In genomic region chr3:152998554-152998953, GRCh38 we compare ENCODE assay signal across 16 cellular contexts.
DNase-seq lines count a peak whose midpoint lies in the region; FAIRE-seq and TF ChIP-seq lines count a peak whose summit lies in the region.
"Had no signal": no experiment of that assay in that cellular context is flagged by ENCODE, and none has a peak within 500 bp of the region (broad histone marks: within the 10 kb centered on the region; RNA-seq: fewer than 3 reads in every experiment).

No MANE protein-coding gene starts in this region.

- no peak overlapping the region for H3K4me3 ChIP-seq in A673 (ENCODE audit: low read depth, low read length, poor library complexity, severe bottlenecking)
- H3K4me3 ChIP-seq in WERI-Rb-1 (ENCODE audit: low read depth, low read length): no peak overlapping the region
- H3K4me3 ChIP-seq: BLaER1 treated with 17β-estradiol and CSF1 and Interleukin-3, amounts not matched to agents 10 nM and 100 nM had no signal

- no peaks in the 10 kb centered on the region for H3K9me3 Mint-ChIP-seq in activated CD4-positive, alpha-beta memory T cell treated with anti-CD3 and anti-CD28 coated beads for 36 hours
- no peaks in the 10 kb centered on the region for H3K9me3 Mint-ChIP-seq in type B pancreatic cell
- H3K9me3 Mint-ChIP-seq: CD8-positive, alpha-beta T cell had no signal

- intact Hi-C loops in A673 (cut with micrococcal nuclease; ENCODE audit: unreplicated experiment): no loop called here
- intact Hi-C loops in activated CD4-positive, alpha-beta memory T cell treated with anti-CD3 and anti-CD28 coated beads for 36 hours (cut with micrococcal nuclease): no loop called here

- DNase-seq in A673 (ENCODE audit: low spot score): peak; percentile 16
- no peak for DNase-seq in D721Med (ENCODE audit: insufficient read length, low spot score)
- peak; percentile 70 for DNase-seq in NCI-H524 treated with DMSO at 0.1 percent for 48 hours (lab: John Stamatoyannopoulos, UW)
- peak; percentile 79 for DNase-seq in WERI-Rb-1
- no peak for DNase-seq in activated CD4-positive, alpha-beta memory T cell treated with anti-CD3 and anti-CD28 coated beads for 36 hours
- DNase-seq in type B pancreatic cell (ENCODE audit: extremely low spot score, unreplicated experiment): no peak
- DNase-seq in DMS53 treated with DMSO at 0.1 percent for 48 hours (lab: John Stamatoyannopoulos, UW; ENCODE audit: unreplicated experiment): no peak
- DNase-seq: 8988T; CD8-positive, alpha-beta T cell; DMS153; DMS79 treated with DMSO at 0.1 percent for 48 hours; GF-D8; GOT3; H7 had no signal

- no peak overlapping the region for H3K27ac ChIP-seq in A673 (ENCODE audit: low read depth, low read length, poor library complexity, severe bottlenecking)
- no peak overlapping the region for H3K27ac ChIP-seq in WERI-Rb-1
- H3K27ac ChIP-seq: BLaER1 treated with 17β-estradiol and CSF1 and Interleukin-3, amounts not matched to agents 10 nM and 100 nM had no signal

- no peak overlapping the region for H3K27ac Mint-ChIP-seq in activated CD4-positive, alpha-beta memory T cell treated with anti-CD3 and anti-CD28 coated beads for 36 hours
- H3K27ac Mint-ChIP-seq in type B pancreatic cell: no peak overlapping the region
- H3K27ac Mint-ChIP-seq: B cell; CD8-positive, alpha-beta T cell had no signal

- no peaks in the 10 kb centered on the region for H3K4me1 Mint-ChIP-seq in activated CD4-positive, alpha-beta memory T cell treated with anti-CD3 and anti-CD28 coated beads for 36 hours (ENCODE audit: low read depth)
- no peaks in the 10 kb centered on the region for H3K4me1 Mint-ChIP-seq in type B pancreatic cell (ENCODE audit: unreplicated experiment)
- H3K4me1 Mint-ChIP-seq: B cell had no signal

- POLR2A ChIA-PET in A673 (lab: Charles Lee; ENCODE audit: low non-redundant PET): no interaction called here
- POLR2A ChIA-PET in activated CD4-positive, alpha-beta memory T cell treated with anti-CD3 and anti-CD28 coated beads for 36 hours (lab: Charles Lee): no interaction called here

- peak; percentile 97 for FAIRE-seq in D721Med (lab: Jason Lieb, UNC)

- H3K36me3 ChIP-seq in A673 (ENCODE audit: insufficient read depth, low read length, poor library complexity, severe bottlenecking) (no peaks in the 10 kb centered on the region), WERI-Rb-1 (no peaks in the 10 kb centered on the region)
- H3K36me3 ChIP-seq: BLaER1 treated with 17β-estradiol and CSF1 and Interleukin-3, amounts not matched to agents 10 nM and 100 nM had no signal

- H3K9me3 ChIP-seq in A673 (ENCODE audit: low read depth, low read length, poor library complexity, severe bottlenecking) (no peaks in the 10 kb centered on the region), WERI-Rb-1 (ENCODE audit: severe bottlenecking) (no peaks in the 10 kb centered on the region)
- H3K9me3 ChIP-seq: BLaER1 treated with 17β-estradiol and CSF1 and Interleukin-3, amounts not matched to agents 10 nM and 100 nM had no signal

- no peak for TF ChIP-seq CTCF in A673 (conservative IDR thresholded peaks at IDR 0.05; ENCODE audit: low read depth, low read length)
- TF ChIP-seq CTCF in D721Med (IDR thresholded peaks at IDR 0.05; ENCODE audit: insufficient read depth, missing control alignments): no peak
- no peak for TF ChIP-seq CTCF in WERI-Rb-1 (IDR thresholded peaks at IDR 0.05; ENCODE audit: low read depth, low read length)
- TF ChIP-seq CTCF in type B pancreatic cell (conservative IDR thresholded peaks at IDR 0.05): no peak

- no peaks in the 10 kb centered on the region for H3K36me3 Mint-ChIP-seq in activated CD4-positive, alpha-beta memory T cell treated with anti-CD3 and anti-CD28 coated beads for 36 hours
- H3K36me3 Mint-ChIP-seq in type B pancreatic cell: no peaks in the 10 kb centered on the region
- H3K36me3 Mint-ChIP-seq: CD8-positive, alpha-beta T cell had no signal

- H3K27me3 ChIP-seq in A673 (replicated peaks; ENCODE audit: insufficient read depth, low read depth, low read length, poor library complexity) (no peaks in the 10 kb centered on the region), WERI-Rb-1 (ENCODE audit: insufficient read depth, low read depth, severe bottlenecking) (no peaks in the 10 kb centered on the region)
- H3K27me3 ChIP-seq: BLaER1 treated with 17β-estradiol and CSF1 and Interleukin-3, amounts not matched to agents 10 nM and 100 nM had no signal

- H3K4me3 Mint-ChIP-seq in activated CD4-positive, alpha-beta memory T cell treated with anti-CD3 and anti-CD28 coated beads for 36 hours: no peak overlapping the region
- H3K4me3 Mint-ChIP-seq in type B pancreatic cell: no peak overlapping the region
- H3K4me3 Mint-ChIP-seq: B cell; CD8-positive, alpha-beta T cell had no signal

- no TSS peak for BruUV-seq in A673 (replicated peaks; lab: Mats Ljungman, UMichigan)

- peaks cover 1% of the 10 kb centered on the region for H3K27me3 Mint-ChIP-seq in activated CD4-positive, alpha-beta memory T cell treated with anti-CD3 and anti-CD28 coated beads for 36 hours
- no peaks in the 10 kb centered on the region for H3K27me3 Mint-ChIP-seq in type B pancreatic cell

- CTCF ChIA-PET in A673 (lab: Charles Lee): no interaction called here
- CTCF ChIA-PET in activated CD4-positive, alpha-beta memory T cell treated with anti-CD3 and anti-CD28 coated beads for 36 hours (lab: Charles Lee): no interaction called here

- no peaks in the 10 kb centered on the region for H3K4me1 ChIP-seq in A673 (ENCODE audit: insufficient read depth, low read length, poor library complexity, severe bottlenecking)
- H3K4me1 ChIP-seq: BLaER1 treated with 17β-estradiol and CSF1 and Interleukin-3, amounts not matched to agents 10 nM and 100 nM had no signal

Comparison
In these comparisons a context has a peak if more than half of its experiments do, and no peak if none do; other contexts are left out.
1. DNase-seq: peak in A673 (single experiment), NCI-H524 treated with DMSO at 0.1 percent for 48 hours (single experiment) and WERI-Rb-1 (single experiment); none in D721Med (single experiment), activated CD4-positive, alpha-beta memory T cell treated with anti-CD3 and anti-CD28 coated beads for 36 hours (single experiment), type B pancreatic cell (single experiment) and DMS53 treated with DMSO at 0.1 percent for 48 hours (single experiment).